8 cellular contexts compared by ENCODE assay signal in genomic region chr9:70413427-70413797, GRCh38. TPM values are rescaled to one million over a fixed set of nuclear protein-coding genes. Genes with fewer than 3 reads are reported as not detected.
DNase-seq lines count a peak whose midpoint lies in the region; TF ChIP-seq lines count a peak whose summit lies in the region.

No MANE protein-coding gene starts in this region.

- no peaks in the 10 kb centered on the region for H3K9me3 Mint-ChIP-seq in activated T-cell treated with anti-CD3 and anti-CD28 coated beads, Interleukin-2, amount 50 U/mL, for 24 hours

- H3K27me3 Mint-ChIP-seq in activated T-cell treated with anti-CD3 and anti-CD28 coated beads, Interleukin-2, amount 50 U/mL, for 24 hours = no peaks in the 10 kb centered on the region

- H3K27me3 ChIP-seq in adrenal gland (no peaks in the 10 kb centered on the region), iPS DF 6.9 (ENCODE audit: control insufficient read depth, insufficient read depth, low read length) (peaks cover 11% of the 10 kb centered on the region), spleen (replicated peaks in 1 of 7) (no peaks in the 10 kb centered on the region)

- peaks cover 25% of the 10 kb centered on the region for H3K36me3 Mint-ChIP-seq in activated T-cell treated with anti-CD3 and anti-CD28 coated beads, Interleukin-2, amount 50 U/mL, for 24 hours (ENCODE audit: low read depth)

- DNase-seq in activated T-cell treated with anti-CD3 and anti-CD28 coated beads, Interleukin-2, amount 50 U/mL, for 24 hours = no peak
- no peak for DNase-seq in activated T-cell treated with anti-CD3 and anti-CD28 coated beads for 4 hours
- peak; percentile 59 for DNase-seq in NCI-H1092 treated with DMSO at 0.1 percent for 48 hours (lab: John Stamatoyannopoulos, UW)
- no peak for DNase-seq in adrenal gland
- DNase-seq in iPS DF 6.9 (ENCODE audit: low read depth, low spot score) = no peak
- no peak for DNase-seq in spleen
- no peak for DNase-seq in 8988T

- intact Hi-C loops in adrenal gland (cut with DNase I) = loop anchor here (5.0 to 10.0 kb wide), 3 partner anchors 69 to 191 kb away; no protein-coding TSS in a partner anchor
- intact Hi-C loops in spleen (cut with DNase I; ENCODE audit: low total_unique reads) = no loop called here

- H3K36me3 ChIP-seq in HEK293 (ENCODE audit: control insufficient read depth in 2 of 2, insufficient read depth in 1 of 2, low read length in 2 of 2) (no peaks in the 10 kb centered on the region), adrenal gland (replicated peaks in 1 of 2) (no peaks in the 10 kb centered on the region), iPS DF 6.9 (ENCODE audit: control insufficient read depth, insufficient read depth, low read length) (no peaks in the 10 kb centered on the region), spleen (peaks cover 0 to under 1% (median 0%) of the 10 kb centered on the region in 6 donors)

- peaks cover 49% of the 10 kb centered on the region for H3K4me1 Mint-ChIP-seq in activated T-cell treated with anti-CD3 and anti-CD28 coated beads, Interleukin-2, amount 50 U/mL, for 24 hours (ENCODE audit: low read depth)

- WGBS in adrenal gland, 4 donors = 0% methylated on average over 50 to 59 of the region's 60 CpGs; no CpG with 5 or more reads in 2 of the 4 donors
- no CpG with 5 or more reads among the region's 60 CpGs for WGBS in iPS DF 6.9 (ENCODE audit: insufficient coverage, insufficient read length)
- WGBS in spleen, 5 donors = 0 to 1% (median 1%) methylated on average over 13 to 60 of the region's 60 CpGs

- H3K9me3 ChIP-seq in HEK293 (ENCODE audit: control insufficient read depth, insufficient read depth, low read depth, low read length) (no peaks in the 10 kb centered on the region), adrenal gland (replicated peaks in 1 of 3) (no peaks in the 10 kb centered on the region), iPS DF 6.9 (ENCODE audit: control insufficient read depth, insufficient read depth, low read length) (no peaks in the 10 kb centered on the region), spleen (no peaks in the 10 kb centered on the region)

- H3K4me1 ChIP-seq in HEK293 (ENCODE audit: control insufficient read depth, insufficient read depth, low read length) (peaks cover 4% of the 10 kb centered on the region; the same call in 1 of the 2 replicates), adrenal gland (replicated peaks in 1 of 2) (peaks cover 40 to 62% of the 10 kb centered on the region in 2 donors), iPS DF 6.9 (ENCODE audit: control insufficient read depth, insufficient read depth, low read length) (peaks cover 5% of the 10 kb centered on the region; the same call in 1 of the 2 replicates), spleen (peaks cover 31 to 72% (median 45%) of the 10 kb centered on the region in 6 donors)

- POLR2A ChIA-PET in HEK293 (lab: Yijun Ruan, JAX) = interaction anchor here (1.1 to 1.9 kb wide), 5 partner anchors 14 to 188 kb away, joined by 3 to 13 read pairs (median 6); no protein-coding TSS in a partner anchor

- TF ChIP-seq POLR2A in adrenal gland (IDR thresholded peaks at IDR 0.05) (no peak), spleen (IDR thresholded peaks at IDR 0.05) (no peak)

- H3K27ac ChIP-seq in HEK293 (ENCODE audit: extremely low read depth, low read depth, low read length) (peak overlapping the region; percentile 79), adrenal gland (peak overlapping the region; percentile 99 to 100 (median 99)), iPS DF 6.9 (ENCODE audit: low read length) (no peak overlapping the region), spleen (peak overlapping the region; percentile 95 to 100 (median 100))

- no peak for TF ChIP-seq CTCF in HEK293 (tag by site-specific recombination; IDR thresholded peaks at IDR 0.05)
- TF ChIP-seq CTCF in adrenal gland (IDR thresholded peaks at IDR 0.05) = no peak
- no peak for TF ChIP-seq CTCF in spleen (IDR thresholded peaks at IDR 0.05 in 8 of 11, conservative IDR thresholded peaks at IDR 0.05 in 3 of 11)

- H3K4me3 Mint-ChIP-seq in activated T-cell treated with anti-CD3 and anti-CD28 coated beads, Interleukin-2, amount 50 U/mL, for 24 hours = peak overlapping the region; percentile 92

- H3K4me3 ChIP-seq in HEK293 (ENCODE audit: low read depth, low read length) (peak overlapping the region; percentile 94), adrenal gland (peak overlapping the region; percentile 66 to 99 (median 87)), iPS DF 6.9 (ENCODE audit: low read length) (peak overlapping the region; percentile 62; the same call in 1 of the 2 replicates), spleen (peak overlapping the region; percentile 56 to 83 (median 74))

- peak overlapping the region; percentile 100 for H3K27ac Mint-ChIP-seq in activated T-cell treated with anti-CD3 and anti-CD28 coated beads, Interleukin-2, amount 50 U/mL, for 24 hours

- CTCF ChIA-PET in HEK293 (lab: Yijun Ruan, JAX) = interaction anchor here (2.0 kb wide), 1 partner anchor 189 kb away, joined by 16 read pairs; no protein-coding TSS in a partner anchor

TF ChIP-seq in HEK293, 187 proteins besides CTCF, POLR2A, EP300 and RAD21:
- TF ChIP-seq ZNF626 (tag by site-specific recombination; IDR thresholded peaks at IDR 0.05) = no peak
- TF ChIP-seq ZNF501 (tag by site-specific recombination; IDR thresholded peaks at IDR 0.05) = no peak
- TF ChIP-seq ZNF19 (tag by site-specific recombination; IDR thresholded peaks at IDR 0.05; ENCODE audit: low read depth) = no peak
- TF ChIP-seq PATZ1 (tag by site-specific recombination; IDR thresholded peaks at IDR 0.05) = no peak
- no peak for TF ChIP-seq ZNF692 (tag by site-specific recombination; IDR thresholded peaks at IDR 0.05)
- TF ChIP-seq ZBTB26 (tag by site-specific recombination; optimal IDR thresholded peaks at IDR 0.05) = peak; percentile 56
- no peak for TF ChIP-seq ZNF292 (tag by site-specific recombination; IDR thresholded peaks at IDR 0.05; ENCODE audit: borderline replicate concordance, low read depth)

RNA-seq across cellular contexts. Expression of gene KLF9, which starts 1.0 kb away (rescaled TPM):
- total RNA-seq in adrenal gland = 10 to 100 TPM; 34.3 to 80.7 (median 45.3) TPM
- 10 to 100 TPM; 16.8 to 34.1 (median 17.1) TPM for polyA plus RNA-seq in adrenal gland
- 10 to 100 TPM; 13.5 to 74.8 (median 50.4) TPM for total RNA-seq in spleen
- polyA plus RNA-seq in spleen = 10 to 100 TPM in 2 of 3 donors, 1 to 10 TPM in 1; 7.1 to 12.6 (median 12.4) TPM
